ENCODE assay signal across 8 cellular contexts in genomic region chr4:2812985-2813384, GRCh38. TPM values are rescaled to one million over a fixed set of nuclear protein-coding genes. Genes with fewer than 3 reads are reported as not detected.
DNase-seq lines count a peak whose midpoint lies in the region; ATAC-seq and TF ChIP-seq lines count a peak whose summit lies in the region.

No MANE protein-coding gene starts in this region.

- peak overlapping the region; percentile 52 for H3K4me3 Mint-ChIP-seq in nephron progenitor cell
- H3K4me3 Mint-ChIP-seq in Caco-2 (ENCODE audit: unreplicated experiment), result no peak overlapping the region

- intact Hi-C loops in Caco-2 (cut with micrococcal nuclease; ENCODE audit: unreplicated experiment), result no loop called here

- CTCF ChIA-PET in Caco-2 (lab: Charles Lee), result no interaction called here

- TF ChIP-seq CTCF in choroid plexus epithelial cell (conservative IDR thresholded peaks at IDR 0.05; ENCODE audit: low read depth, low read length) (no peak), nephron progenitor cell (IDR thresholded peaks at IDR 0.05) (no peak), Caco-2 (IDR thresholded peaks at IDR 0.05; ENCODE audit: insufficient read depth in 1 of 2, low read depth in 1 of 2, low read length in 1 of 2, severe bottlenecking in 1 of 2, unreplicated experiment in 1 of 2) (no peak)

- H3K27me3 Mint-ChIP-seq in nephron progenitor cell (ENCODE audit: low read depth, poor library complexity) (peaks cover 2% of the 10 kb centered on the region), Caco-2 (ENCODE audit: insufficient read depth, unreplicated experiment) (no peaks in the 10 kb centered on the region)

- H3K4me1 ChIP-seq in Caco-2, result peaks cover 7% of the 10 kb centered on the region; the same call in 1 of the 2 replicates

- H3K36me3 Mint-ChIP-seq in nephron progenitor cell (ENCODE audit: low read depth) (peaks cover 14% of the 10 kb centered on the region), Caco-2 (ENCODE audit: insufficient read depth, unreplicated experiment) (peaks cover 14% of the 10 kb centered on the region)

- no peaks in the 10 kb centered on the region for H3K36me3 ChIP-seq in Caco-2 (ENCODE audit: control insufficient read depth, insufficient read depth, low read length)

- peak; percentile 18 for ATAC-seq in HG03520 (IDR thresholded peaks at IDR 0.05; ENCODE audit: unreplicated experiment)
- ATAC-seq in GM19035 (IDR thresholded peaks at IDR 0.05; ENCODE audit: unreplicated experiment), result no peak
- no peak for ATAC-seq in HG03442 (IDR thresholded peaks at IDR 0.05; ENCODE audit: unreplicated experiment)

- no peaks in the 10 kb centered on the region; the same call in 1 of the 2 replicates for H3K9me3 ChIP-seq in Caco-2

- peak overlapping the region; percentile 53 for H3K4me3 ChIP-seq in choroid plexus epithelial cell (ENCODE audit: low read depth, low read length)
- H3K4me3 ChIP-seq in Caco-2 (ENCODE audit: low read depth, low read length), result no peak overlapping the region

- POLR2A ChIA-PET in Caco-2 (lab: Charles Lee), result no interaction called here

- DNase-seq in DMS 273 treated with DMSO at 0.1 percent for 48 hours (lab: John Stamatoyannopoulos, UW) (peak; percentile 21), choroid plexus epithelial cell (ENCODE audit: low read depth) (no peak), nephron progenitor cell (no peak), superior temporal gyrus (ENCODE audit: extremely low spot score) (no peak), Caco-2 (no peak)

- H3K4me1 Mint-ChIP-seq in nephron progenitor cell (peaks cover 50% of the 10 kb centered on the region), Caco-2 (ENCODE audit: low read depth, unreplicated experiment) (peaks cover 7% of the 10 kb centered on the region)

- no TSS peak for BruUV-seq in Caco-2 (replicated peaks; lab: Mats Ljungman, UMichigan)

- no peaks in the 10 kb centered on the region for H3K27me3 ChIP-seq in Caco-2 (replicated peaks; ENCODE audit: control insufficient read depth, insufficient read depth, low read length)

- H3K9me3 Mint-ChIP-seq in nephron progenitor cell (peaks cover 18% of the 10 kb centered on the region), Caco-2 (ENCODE audit: unreplicated experiment) (no peaks in the 10 kb centered on the region)

- H3K27ac Mint-ChIP-seq in nephron progenitor cell (peak overlapping the region; percentile 59), Caco-2 (ENCODE audit: unreplicated experiment) (no peak overlapping the region)

RNA-seq across cellular contexts. Expression of gene SH3BP2, which starts 20.1 kb away (rescaled TPM):
- 44.4 and 48.5 TPM in 2 replicates for total RNA-seq in Caco-2 (2022)

RNA-seq across cellular contexts. Expression of gene ADD1, which starts 30.7 kb away (rescaled TPM):
- 222 and 242 TPM in 2 replicates for total RNA-seq in Caco-2 (2022)

RNA-seq across cellular contexts. Expression of gene TNIP2, which starts 56.8 kb away (rescaled TPM):
- 35.8 and 36.3 TPM in 2 replicates for total RNA-seq in Caco-2 (2022)
